ENCODE assay signal across 28 cellular contexts in genomic region chr6:99359800-99360199, GRCh38.
"Had no signal": no experiment of that assay in that cellular context is flagged by ENCODE, and none has a peak within 500 bp of the region (broad histone marks: within the 10 kb centered on the region; RNA-seq: fewer than 3 reads in every experiment).

No MANE protein-coding gene starts in this region.

- H3K4me1 ChIP-seq: colonic mucosa, esophagus muscularis mucosa, esophagus squamous epithelium, foreskin keratinocyte, gastrocnemius medialis, gastroesophageal sphincter, heart left ventricle, heart right ventricle had no signal

- FAIRE-seq: colon, endometrium, endothelial cell of umbilical vein, frontal cortex had no signal

- H3K4me3 ChIP-seq: colonic mucosa, coronary artery, dorsolateral prefrontal cortex, esophagus muscularis mucosa, esophagus squamous epithelium, gastrocnemius medialis, gastroesophageal sphincter, heart left ventricle, heart right ventricle had no signal

- DNase-seq: colonic mucosa; cortex of kidney; dermis blood vessel endothelial cell; dorsolateral prefrontal cortex; effector CD4-positive, alpha-beta T cell; effector CD8-positive, alpha-beta T cell; effector memory CD4-positive, alpha-beta T cell; effector memory CD8-positive, alpha-beta T cell; endodermal cell; erythroblast; esophagus squamous epithelium; foreskin fibroblast; foreskin keratinocyte; foreskin melanocyte; gastrocnemius medialis; glutamatergic neuron; head of caudate nucleus; heart left ventricle; heart right ventricle had no signal

- H3K36me3 ChIP-seq: colonic mucosa, esophagus muscularis mucosa, esophagus squamous epithelium, gastrocnemius medialis, gastroesophageal sphincter, heart left ventricle, heart right ventricle had no signal

- H3K27me3 ChIP-seq: colonic mucosa had no signal

- ATAC-seq: effector memory CD8-positive, alpha-beta T cell; esophagus mucosa; foreskin keratinocyte; gastrocnemius medialis; gastroesophageal sphincter; heart left ventricle; heart right ventricle had no signal

- H3K27ac ChIP-seq: colonic mucosa, coronary artery, dorsolateral prefrontal cortex, epithelial cell of prostate, esophagus muscularis mucosa, esophagus squamous epithelium, foreskin keratinocyte, gastrocnemius medialis, gastroesophageal sphincter, heart left ventricle, heart right ventricle had no signal

- H3K9me3 ChIP-seq: colonic mucosa, esophagus muscularis mucosa, esophagus squamous epithelium, gastrocnemius medialis, gastroesophageal sphincter, heart left ventricle, heart right ventricle had no signal
